Comparison of ENCODE assay signal across 12 cellular contexts in the genomic region with DNA sequence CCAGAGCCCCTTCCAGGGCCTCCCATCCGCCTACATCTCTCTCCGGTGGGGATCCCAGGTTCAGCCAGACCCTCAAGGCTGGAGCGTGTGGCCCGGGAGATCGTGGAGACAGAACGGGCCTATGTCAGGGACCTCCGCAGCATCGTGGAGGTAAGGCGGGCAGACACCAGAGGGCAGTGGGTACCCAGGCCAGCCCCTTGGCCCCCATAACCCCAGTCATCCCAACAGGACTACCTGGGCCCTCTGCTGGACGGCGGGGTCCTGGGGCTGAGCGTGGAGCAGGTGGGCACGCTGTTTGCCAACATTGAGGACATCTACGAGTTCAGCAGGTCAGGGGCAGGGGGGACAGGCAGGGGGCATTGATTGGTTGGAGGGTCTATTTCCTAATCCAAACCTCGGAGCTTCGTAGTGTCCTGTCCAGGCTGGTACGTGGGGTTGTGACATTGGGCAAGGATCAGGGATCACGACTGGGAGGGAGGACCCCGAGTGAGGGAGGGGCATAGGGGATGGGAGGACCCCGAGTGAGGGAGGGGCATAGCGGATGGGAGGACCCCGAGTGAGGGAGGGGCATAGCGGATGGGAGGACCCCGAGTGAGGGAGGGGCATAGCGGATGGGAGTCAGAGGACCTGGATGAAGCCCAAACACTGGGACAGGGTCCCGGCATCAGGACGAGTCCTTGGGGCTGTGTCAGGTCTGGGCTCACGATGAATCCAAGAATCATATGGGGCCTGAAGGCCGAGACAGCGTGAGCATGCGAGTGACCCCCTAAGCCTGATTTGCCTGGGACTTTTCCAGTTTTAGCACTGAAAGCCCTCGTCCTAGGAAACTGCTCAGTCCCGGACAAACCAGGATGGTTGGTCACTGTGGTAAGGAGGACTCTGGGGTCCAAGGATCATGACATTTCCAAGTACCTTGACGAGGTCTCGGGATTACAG. TPM values are rescaled to one million over a fixed set of nuclear protein-coding genes. Genes with fewer than 3 reads are reported as not detected.
DNase-seq lines count a peak whose midpoint lies in the region; ATAC-seq and TF ChIP-seq lines count a peak whose summit lies in the region.
"Had no signal": no experiment of that assay in that cellular context is flagged by ENCODE, and none has a peak within 500 bp of the region (broad histone marks: within the 10 kb centered on the region; RNA-seq: fewer than 3 reads in every experiment).

No MANE protein-coding gene starts in this region.

- H3K9me3 ChIP-seq in HUES48 (ENCODE audit: control insufficient read depth, insufficient read depth, low read length) (no peaks in the 10 kb centered on the region), endodermal cell (ENCODE audit: control insufficient read depth, low read length) (no peaks in the 10 kb centered on the region)

- H3K27ac ChIP-seq in ACC112 (ENCODE audit: low read depth, low read length) = no peak overlapping the region
- no peak overlapping the region for H3K27ac ChIP-seq in HUES48 (ENCODE audit: low read depth, low read length)
- no peak overlapping the region for H3K27ac ChIP-seq in endodermal cell (ENCODE audit: low read depth, low read length)
- H3K27ac ChIP-seq: KMS-11 had no signal

- TF ChIP-seq CTCF in endodermal cell (conservative IDR thresholded peaks at IDR 0.05) = peak; percentile 52
- TF ChIP-seq CTCF in nephron progenitor cell (IDR thresholded peaks at IDR 0.05) = no peak

- H3K36me3 Mint-ChIP-seq in endodermal cell (ENCODE audit: low read depth) = peaks cover 43% of the 10 kb centered on the region
- H3K36me3 Mint-ChIP-seq in nephron progenitor cell (ENCODE audit: low read depth) = peaks cover 29% of the 10 kb centered on the region
- H3K36me3 Mint-ChIP-seq: activated naive CD4-positive, alpha-beta T cell treated with anti-CD3 and anti-CD28 coated beads, Interleukin-2, amount 50 U/mL, for 24 hours had no signal

- H3K27me3 Mint-ChIP-seq in endodermal cell (ENCODE audit: insufficient read depth) (no peaks in the 10 kb centered on the region), nephron progenitor cell (ENCODE audit: low read depth, poor library complexity) (no peaks in the 10 kb centered on the region)
- H3K27me3 Mint-ChIP-seq: activated naive CD4-positive, alpha-beta T cell treated with anti-CD3 and anti-CD28 coated beads, Interleukin-2, amount 50 U/mL, for 24 hours had no signal

- H3K36me3 ChIP-seq in ACC112 (ENCODE audit: insufficient read depth, low read length) = peaks cover 5% of the 10 kb centered on the region; the same call in 1 of the 2 replicates
- H3K36me3 ChIP-seq in HUES48 (ENCODE audit: control insufficient read depth, insufficient read depth, low read length) = peaks cover 45% of the 10 kb centered on the region
- H3K36me3 ChIP-seq in endodermal cell (ENCODE audit: control insufficient read depth, insufficient read depth, low read length) = peaks cover 46% of the 10 kb centered on the region

- H3K27ac Mint-ChIP-seq in endodermal cell (no peak overlapping the region), nephron progenitor cell (no peak overlapping the region)
- H3K27ac Mint-ChIP-seq: activated naive CD4-positive, alpha-beta T cell treated with anti-CD3 and anti-CD28 coated beads, Interleukin-2, amount 50 U/mL, for 24 hours had no signal

- H3K4me1 Mint-ChIP-seq in endodermal cell (peaks cover 26% of the 10 kb centered on the region), nephron progenitor cell (peaks cover 47% of the 10 kb centered on the region)

- peaks cover 19% of the 10 kb centered on the region for H3K4me1 ChIP-seq in ACC112 (ENCODE audit: control insufficient read depth, insufficient read depth, low read length, unreplicated experiment)
- H3K4me1 ChIP-seq in HUES48 (ENCODE audit: control insufficient read depth, insufficient read depth, low read length) = peaks cover 23% of the 10 kb centered on the region
- peaks cover 6% of the 10 kb centered on the region for H3K4me1 ChIP-seq in endodermal cell (ENCODE audit: control insufficient read depth, insufficient read depth, low read length)

- ATAC-seq in HG03025 (IDR thresholded peaks at IDR 0.05; ENCODE audit: low FRiP score, unreplicated experiment) = no peak

- H3K79me2 ChIP-seq in ACC112 (ENCODE audit: control insufficient read depth, insufficient read depth, low read length, unreplicated experiment) = peaks cover 17% of the 10 kb centered on the region

- H3K4me3 Mint-ChIP-seq in endodermal cell = peak overlapping the region; percentile 91
- peak overlapping the region; percentile 72 for H3K4me3 Mint-ChIP-seq in nephron progenitor cell

- DNase-seq in endodermal cell (peak; percentile 69), nephron progenitor cell (no peak), NCI-H1417 treated with DMSO at 0.1 percent for 48 hours (lab: John Stamatoyannopoulos, UW) (no peak), NCI-H1417 (lab: John Stamatoyannopoulos, UW) (no peak)
- DNase-seq in stimulated activated CD4-positive, alpha-beta T cell treated with anti-CD3 and anti-CD28 coated beads, Interleukin-2, amount 100 ng/mL, for 48 hours = no peak
- DNase-seq: COR-L47, NCI-H774 had no signal

- H3K4me3 ChIP-seq in ACC112 (ENCODE audit: low read depth, low read length) (peak overlapping the region; percentile 29; the same call in 1 of the 2 replicates), HUES48 (ENCODE audit: low read depth, low read length) (0 out of 2 replicates have a peak overlapping the region, but pooled peaks have one; percentile 11), endodermal cell (ENCODE audit: low read length) (peak overlapping the region; percentile 98)

- H3K9me3 Mint-ChIP-seq in endodermal cell (no peaks in the 10 kb centered on the region), nephron progenitor cell (no peaks in the 10 kb centered on the region)
- H3K9me3 Mint-ChIP-seq: activated naive CD4-positive, alpha-beta T cell treated with anti-CD3 and anti-CD28 coated beads, Interleukin-2, amount 50 U/mL, for 24 hours had no signal

- H2AFZ ChIP-seq in ACC112 (ENCODE audit: low read length, unreplicated experiment) = no peak overlapping the region

- H3K9ac ChIP-seq in HUES48 (ENCODE audit: low read depth, low read length) (no peak overlapping the region), endodermal cell (ENCODE audit: extremely low read depth, low read length, poor library complexity, severe bottlenecking) (no peak overlapping the region)
- H3K9ac ChIP-seq: KMS-11 had no signal

- 83 to 93% methylated on average over 19 to 35 of the region's 35 CpGs for WGBS in endodermal cell (ENCODE audit: insufficient coverage in 1 of 2, insufficient read length in 1 of 2), 2 experiments

- H3K27me3 ChIP-seq in ACC112 (ENCODE audit: insufficient read depth, low read length) (no peaks in the 10 kb centered on the region), HUES48 (ENCODE audit: control insufficient read depth, insufficient read depth, low read length) (no peaks in the 10 kb centered on the region), endodermal cell (ENCODE audit: control insufficient read depth, insufficient read depth, low read length, poor library complexity, severe bottlenecking) (no peaks in the 10 kb centered on the region)

RNA-seq across cellular contexts. Expression of a gene that starts 2.9 kb away (rescaled TPM):
- 100 to 1,000 TPM; 127 to 160 TPM for total RNA-seq in endodermal cell
- polyA plus RNA-seq in endodermal cell (2013, experiment 1 of 2) = 75.4 TPM
- polyA plus RNA-seq in endodermal cell (2013, experiment 2 of 2) = 69.8 TPM

RNA-seq across cellular contexts. Expression of a gene that starts 8.7 kb away (rescaled TPM):
- total RNA-seq in endodermal cell = 10 to 100 TPM; 16.1 to 23.4 TPM
- 7.8 TPM for polyA plus RNA-seq in endodermal cell (2013, experiment 1 of 2)
- polyA plus RNA-seq in endodermal cell (2013, experiment 2 of 2) = 7.3 TPM

RNA-seq across cellular contexts. Expression of a gene that starts 20.4 kb away (rescaled TPM):
- total RNA-seq in endodermal cell = 1,000 to 10,000 TPM; 1,674 to 1,990 TPM
- polyA plus RNA-seq in endodermal cell (2013, experiment 1 of 2) = 2,268 TPM
- 2,119 TPM for polyA plus RNA-seq in endodermal cell (2013, experiment 2 of 2)

RNA-seq across cellular contexts. Expression of a gene that starts 24.2 kb away (rescaled TPM):
- 10 to 100 TPM; 32.6 to 38.9 TPM for total RNA-seq in endodermal cell
- 26.7 TPM for polyA plus RNA-seq in endodermal cell (2013, experiment 1 of 2)
- 24.1 TPM for polyA plus RNA-seq in endodermal cell (2013, experiment 2 of 2)

RNA-seq across cellular contexts. Expression of a gene that starts 24.5 kb away (rescaled TPM):
- total RNA-seq in endodermal cell = 10 to 100 TPM; 28.4 to 28.8 TPM
- polyA plus RNA-seq in endodermal cell (2013, experiment 1 of 2) = 40.6 TPM
- polyA plus RNA-seq in endodermal cell (2013, experiment 2 of 2) = 38.7 TPM

Comparison
In these comparisons a context has a peak if more than half of its experiments do, and no peak if none do; other contexts are left out.
1. H3K4me3 ChIP-seq: peak in every context shown above with its lines; median percentile 98 in endodermal cell; 29 in ACC112; 11 in HUES48.